In the genomic region with DNA sequence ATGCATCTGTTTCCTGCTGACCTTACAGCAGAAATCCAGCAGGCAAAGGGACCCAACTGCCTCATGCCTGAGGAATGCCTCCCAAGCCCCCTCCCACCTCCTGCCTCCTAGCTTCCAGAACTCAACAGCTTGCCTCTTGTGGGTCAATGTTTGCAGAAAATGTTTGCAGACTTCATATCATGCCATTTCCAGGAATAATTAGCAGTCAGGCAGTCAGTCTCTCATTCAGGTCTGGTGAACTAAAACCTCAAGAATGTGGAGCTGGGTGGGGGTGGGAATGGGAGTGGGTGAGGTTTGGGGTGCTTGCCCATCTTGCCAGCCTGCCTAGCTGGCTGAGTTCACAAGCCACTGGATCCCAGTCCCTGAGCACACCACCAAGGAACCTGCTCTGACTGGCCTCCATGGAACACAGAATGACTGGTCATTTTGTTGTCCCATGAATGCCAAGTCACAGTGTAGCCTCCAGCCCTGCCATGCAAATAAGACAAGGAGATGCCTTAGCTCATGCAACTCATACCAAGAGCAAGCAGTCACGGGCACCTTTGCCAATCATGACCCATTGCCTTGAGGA, we compare ENCODE assay signal across 12 cellular contexts. TPM values are rescaled to one million over a fixed set of nuclear protein-coding genes. Genes with fewer than 3 reads are reported as not detected.
A peak's percentile ranks its signal among the peaks of the same experiment; 100 is the strongest.
DNase-seq lines count a peak whose midpoint lies in the region; ATAC-seq and TF ChIP-seq lines count a peak whose summit lies in the region.
"Had no signal": no experiment of that assay in that cellular context is flagged by ENCODE, and none has a peak within 500 bp of the region (broad histone marks: within the 10 kb centered on the region; RNA-seq: fewer than 3 reads in every experiment).

No MANE protein-coding gene starts in this region.

- no peaks in the 10 kb centered on the region for H3K36me3 ChIP-seq in NT2/D1 (ENCODE audit: insufficient read depth, insufficient read length, low read length)

- peak; percentile 73 for DNase-seq in ELR (ENCODE audit: low read depth)
- DNase-seq in NT2/D1 (ENCODE audit: low read depth, low spot score): peak; percentile 6
- peak; percentile 65 for DNase-seq in epithelial cell of prostate (ENCODE audit: low read depth, low spot score)
- DNase-seq in osteocyte (ENCODE audit: extremely low spot score, unreplicated experiment): no peak
- DNase-seq in natural killer cell treated with Interleukin-12 subunit alpha and Interleukin-12 subunit beta and Interleukin-15 and Interleukin-18, amount 100 ng/mL, for 72 hours (ENCODE audit: low spot score): no peak
- no peak for DNase-seq in stimulated activated CD4-positive, alpha-beta T cell treated with anti-CD3 and anti-CD28 coated beads, Interleukin-12 subunit alpha, Interleukin-12 subunit beta, amount 100 ng/mL, for 4 hours
- DNase-seq: activated T-cell treated with anti-CD3 and anti-CD28 coated beads, Interleukin-2, amount 50 U/mL, for 1 hour; effector memory CD8-positive, alpha-beta T cell; naive B cell; Right ventricle myocardium superior had no signal

- peak overlapping the region; percentile 70 for H3K27ac Mint-ChIP-seq in osteocyte (ENCODE audit: unreplicated experiment)
- no peak overlapping the region for H3K27ac Mint-ChIP-seq in natural killer cell treated with Interleukin-12 subunit alpha and Interleukin-12 subunit beta and Interleukin-15 and Interleukin-18, amount 100 ng/mL, for 72 hours
- H3K27ac Mint-ChIP-seq: effector memory CD8-positive, alpha-beta T cell; naive B cell had no signal

- no peak overlapping the region for H3K9ac ChIP-seq in NT2/D1 (ENCODE audit: insufficient read length, low read depth)

- no peaks in the 10 kb centered on the region for H3K9me3 ChIP-seq in NT2/D1 (ENCODE audit: insufficient read depth, low read length)

- H3K36me3 Mint-ChIP-seq in osteocyte (ENCODE audit: unreplicated experiment): no peaks in the 10 kb centered on the region
- no peaks in the 10 kb centered on the region for H3K36me3 Mint-ChIP-seq in natural killer cell treated with Interleukin-12 subunit alpha and Interleukin-12 subunit beta and Interleukin-15 and Interleukin-18, amount 100 ng/mL, for 72 hours
- H3K36me3 Mint-ChIP-seq: naive B cell had no signal

- no peak for TF ChIP-seq CTCF in osteocyte (IDR thresholded peaks at IDR 0.05)

- H3K4me1 Mint-ChIP-seq in osteocyte (ENCODE audit: unreplicated experiment): peaks cover 19% of the 10 kb centered on the region
- peaks cover 11 to 12% of the 10 kb centered on the region in 2 donors for H3K4me1 Mint-ChIP-seq in natural killer cell treated with Interleukin-12 subunit alpha and Interleukin-12 subunit beta and Interleukin-15 and Interleukin-18, amount 100 ng/mL, for 72 hours (ENCODE audit: low read depth in 2 of 2)
- H3K4me1 Mint-ChIP-seq: naive B cell had no signal

- no peaks in the 10 kb centered on the region for H3K27me3 ChIP-seq in NT2/D1 (ENCODE audit: insufficient read depth, insufficient read length)

- H3K27me3 Mint-ChIP-seq in osteocyte (ENCODE audit: unreplicated experiment): no peaks in the 10 kb centered on the region
- H3K27me3 Mint-ChIP-seq in natural killer cell treated with Interleukin-12 subunit alpha and Interleukin-12 subunit beta and Interleukin-15 and Interleukin-18, amount 100 ng/mL, for 72 hours: peaks cover 0 to 13% of the 10 kb centered on the region in 2 donors
- H3K27me3 Mint-ChIP-seq: naive B cell had no signal

- H3K4me3 ChIP-seq in NT2/D1 (ENCODE audit: insufficient read length, low read depth): no peak overlapping the region

- H3K27ac ChIP-seq in epithelial cell of prostate: peak overlapping the region; percentile 84

- no peak for ATAC-seq in HG03280 (IDR thresholded peaks at IDR 0.05; ENCODE audit: unreplicated experiment)
- no peak for ATAC-seq in natural killer cell treated with Interleukin-12 subunit alpha and Interleukin-12 subunit beta and Interleukin-15 and Interleukin-18, amount 100 ng/mL, for 72 hours
- no peak for ATAC-seq in GM18873 (IDR thresholded peaks at IDR 0.05; ENCODE audit: low FRiP score, unreplicated experiment)
- ATAC-seq: effector memory CD8-positive, alpha-beta T cell had no signal

- H3K9me3 Mint-ChIP-seq in osteocyte (ENCODE audit: unreplicated experiment): peaks cover 3% of the 10 kb centered on the region
- H3K9me3 Mint-ChIP-seq in natural killer cell treated with Interleukin-12 subunit alpha and Interleukin-12 subunit beta and Interleukin-15 and Interleukin-18, amount 100 ng/mL, for 72 hours: no peaks in the 10 kb centered on the region
- H3K9me3 Mint-ChIP-seq: effector memory CD8-positive, alpha-beta T cell had no signal

- H3K4me1 ChIP-seq in NT2/D1 (ENCODE audit: insufficient read depth, insufficient read length): no peaks in the 10 kb centered on the region

- H3K4me3 Mint-ChIP-seq in osteocyte (ENCODE audit: unreplicated experiment): no peak overlapping the region
- H3K4me3 Mint-ChIP-seq in natural killer cell treated with Interleukin-12 subunit alpha and Interleukin-12 subunit beta and Interleukin-15 and Interleukin-18, amount 100 ng/mL, for 72 hours: no peak overlapping the region
- H3K4me3 Mint-ChIP-seq: effector memory CD8-positive, alpha-beta T cell; naive B cell had no signal

RNA-seq across cellular contexts. Expression of a gene that starts 12.1 kb away (rescaled TPM):
- total RNA-seq in osteocyte: not detected in 2 replicates
- total RNA-seq in natural killer cell treated with Interleukin-12 subunit alpha and Interleukin-12 subunit beta and Interleukin-15 and Interleukin-18, amount 100 ng/mL, for 72 hours: not detected
- total RNA-seq: Right ventricle myocardium superior had no signal

Comparison
In these comparisons a context has a peak if more than half of its experiments do, and no peak if none do; other contexts are left out.
1. DNase-seq: peak in ELR (single experiment), NT2/D1 (single experiment) and epithelial cell of prostate (single experiment); none in osteocyte (single experiment), natural killer cell treated with Interleukin-12 subunit alpha and Interleukin-12 subunit beta and Interleukin-15 and Interleukin-18, amount 100 ng/mL, for 72 hours (single experiment) and stimulated activated CD4-positive, alpha-beta T cell treated with anti-CD3 and anti-CD28 coated beads, Interleukin-12 subunit alpha, Interleukin-12 subunit beta, amount 100 ng/mL, for 4 hours (single experiment).